ENCODE assay signal across 23 cellular contexts in genomic region chr21:31203371-31204054, GRCh38.
DNase-seq lines count a peak whose midpoint lies in the region; ATAC-seq and TF ChIP-seq lines count a peak whose summit lies in the region.
"Had no signal": no experiment of that assay in that cellular context is flagged by ENCODE, and none has a peak within 500 bp of the region (broad histone marks: within the 10 kb centered on the region; RNA-seq: fewer than 3 reads in every experiment).

No MANE protein-coding gene starts in this region.

- no peaks in the 10 kb centered on the region for H3K36me3 Mint-ChIP-seq in stimulated activated memory B cell treated with anti-CD40 and anti-IgM and Interleukin-4, amounts not matched to agents 10 μg/mL and 1 μg/mL and 100 μg/mL, for 72 hours
- H3K36me3 Mint-ChIP-seq in CD4-positive, alpha-beta T cell (ENCODE audit: low read depth), result no peaks in the 10 kb centered on the region

- CTCF ChIA-PET in AG04449 (lab: Yijun Ruan, JAX), result interaction anchor here (0.7 to 9.1 kb wide), 8 partner anchors 9 to 397 kb away, joined by 3 to 262 read pairs (median 4); no protein-coding TSS in a partner anchor
- CTCF ChIA-PET in CD4-positive, alpha-beta T cell (lab: Charles Lee), result no interaction called here

- ATAC-seq in stimulated activated memory B cell treated with anti-CD40 and anti-IgM and Interleukin-4, amounts not matched to agents 10 μg/mL and 1 μg/mL and 100 μg/mL, for 72 hours, result no peak
- no peak for ATAC-seq in CD4-positive, alpha-beta T cell (ENCODE audit: poor library complexity)
- ATAC-seq: activated CD8-positive, alpha-beta T cell treated with anti-CD3 and anti-CD28 coated beads for 36 hours; activated naive CD4-positive, alpha-beta T cell treated with anti-CD3 and anti-CD28 coated beads, Interleukin-2, amount 50 U/mL, for 72 hours; activated T-cell treated with anti-CD3 and anti-CD28 coated beads, Interleukin-2, amount 50 U/mL, for 4 hours; gastrocnemius medialis; left ventricle myocardium superior had no signal

- no peak overlapping the region for H3K27ac ChIP-seq in CD4-positive, alpha-beta T cell (ENCODE audit: low read depth, low read length)
- H3K27ac ChIP-seq in colonic mucosa, result no peak overlapping the region
- H3K27ac ChIP-seq: gastrocnemius medialis, HL-60, RWPE1, sigmoid colon, VCaP had no signal

- H3K9me3 Mint-ChIP-seq in stimulated activated memory B cell treated with anti-CD40 and anti-IgM and Interleukin-4, amounts not matched to agents 10 μg/mL and 1 μg/mL and 100 μg/mL, for 72 hours, result no peaks in the 10 kb centered on the region
- no peaks in the 10 kb centered on the region for H3K9me3 Mint-ChIP-seq in CD4-positive, alpha-beta T cell
- H3K9me3 Mint-ChIP-seq: activated CD8-positive, alpha-beta T cell treated with anti-CD3 and anti-CD28 coated beads for 36 hours; activated naive CD4-positive, alpha-beta T cell treated with anti-CD3 and anti-CD28 coated beads, Interleukin-2, amount 50 U/mL, for 72 hours; activated T-cell treated with anti-CD3 and anti-CD28 coated beads, Interleukin-2, amount 50 U/mL, for 4 hours; endodermal cell had no signal

- no peak overlapping the region for H3K4me3 ChIP-seq in AG04449 (ENCODE audit: low read depth, low read length)
- H3K4me3 ChIP-seq in colonic mucosa, result no peak overlapping the region
- H3K4me3 ChIP-seq: gastrocnemius medialis, sigmoid colon had no signal

- POLR2A ChIA-PET in AG04449 (lab: Yijun Ruan, JAX), result interaction anchor here (0.5 kb wide), 1 partner anchor 875 kb away, joined by 3 read pairs; no protein-coding TSS in a partner anchor
- POLR2A ChIA-PET in CD4-positive, alpha-beta T cell (lab: Charles Lee), result no interaction called here

- no peak overlapping the region for H3K4me3 Mint-ChIP-seq in stimulated activated memory B cell treated with anti-CD40 and anti-IgM and Interleukin-4, amounts not matched to agents 10 μg/mL and 1 μg/mL and 100 μg/mL, for 72 hours
- H3K4me3 Mint-ChIP-seq in CD4-positive, alpha-beta T cell, result no peak overlapping the region
- H3K4me3 Mint-ChIP-seq: activated CD8-positive, alpha-beta T cell treated with anti-CD3 and anti-CD28 coated beads for 36 hours; activated T-cell treated with anti-CD3 and anti-CD28 coated beads, Interleukin-2, amount 50 U/mL, for 4 hours; endodermal cell had no signal

- no peaks in the 10 kb centered on the region for H3K9me3 ChIP-seq in CD4-positive, alpha-beta T cell (ENCODE audit: control insufficient read depth, low read length)
- no peaks in the 10 kb centered on the region for H3K9me3 ChIP-seq in colonic mucosa
- H3K9me3 ChIP-seq: gastrocnemius medialis, sigmoid colon had no signal

- no peaks in the 10 kb centered on the region for H3K27me3 Mint-ChIP-seq in stimulated activated memory B cell treated with anti-CD40 and anti-IgM and Interleukin-4, amounts not matched to agents 10 μg/mL and 1 μg/mL and 100 μg/mL, for 72 hours
- H3K27me3 Mint-ChIP-seq in CD4-positive, alpha-beta T cell, result no peaks in the 10 kb centered on the region
- H3K27me3 Mint-ChIP-seq: activated CD8-positive, alpha-beta T cell treated with anti-CD3 and anti-CD28 coated beads for 36 hours had no signal

- H3K27me3 ChIP-seq in CD4-positive, alpha-beta T cell (ENCODE audit: control insufficient read depth, insufficient read depth, low read length), result no peaks in the 10 kb centered on the region
- no peaks in the 10 kb centered on the region for H3K27me3 ChIP-seq in colonic mucosa
- H3K27me3 ChIP-seq: gastrocnemius medialis, sigmoid colon had no signal

- no peak overlapping the region for H3K9ac ChIP-seq in colonic mucosa (ENCODE audit: low read depth in 2 of 2, low read length in 2 of 2)

- peaks cover 9% of the 10 kb centered on the region for H3K4me1 Mint-ChIP-seq in stimulated activated memory B cell treated with anti-CD40 and anti-IgM and Interleukin-4, amounts not matched to agents 10 μg/mL and 1 μg/mL and 100 μg/mL, for 72 hours
- peaks cover 8% of the 10 kb centered on the region for H3K4me1 Mint-ChIP-seq in CD4-positive, alpha-beta T cell (ENCODE audit: low read depth)

- H3K36me3 ChIP-seq in colonic mucosa, result no peaks in the 10 kb centered on the region
- H3K36me3 ChIP-seq: gastrocnemius medialis, sigmoid colon had no signal

- no peak overlapping the region for H3K27ac Mint-ChIP-seq in stimulated activated memory B cell treated with anti-CD40 and anti-IgM and Interleukin-4, amounts not matched to agents 10 μg/mL and 1 μg/mL and 100 μg/mL, for 72 hours
- H3K27ac Mint-ChIP-seq in CD4-positive, alpha-beta T cell, result no peak overlapping the region
- H3K27ac Mint-ChIP-seq: activated CD8-positive, alpha-beta T cell treated with anti-CD3 and anti-CD28 coated beads for 36 hours; activated naive CD4-positive, alpha-beta T cell treated with anti-CD3 and anti-CD28 coated beads, Interleukin-2, amount 50 U/mL, for 72 hours; endodermal cell had no signal

- peak; percentile 34 for DNase-seq in AG04449 (ENCODE audit: low read depth, low spot score)
- peak; percentile 20 for DNase-seq in HT1080 (ENCODE audit: low read depth)
- peak; percentile 31 for DNase-seq in brain pericyte (ENCODE audit: low read depth, low spot score)
- peak; percentile 21 for DNase-seq in kidney glomerular epithelial cell (lab: John Stamatoyannopoulos, UW)
- no peak for DNase-seq in CD4-positive, alpha-beta T cell
- no peak for DNase-seq in hepatic stellate cell (ENCODE audit: low spot score)
- no peak for DNase-seq in colonic mucosa
- DNase-seq: activated CD8-positive, alpha-beta T cell treated with anti-CD3 and anti-CD28 coated beads for 36 hours; activated T-cell treated with anti-CD3 and anti-CD28 coated beads, Interleukin-2, amount 50 U/mL, for 4 hours; central memory CD4-positive, alpha-beta T cell; endodermal cell; gastrocnemius medialis; Kasumi-1; left ventricle myocardium superior; NCI-H2171 treated with DMSO at 0.1 percent for 48 hours; sigmoid colon; stimulated activated CD4-positive, alpha-beta T cell treated with anti-CD3 and anti-CD28 coated beads, Interleukin-4, amount 100 ng/mL, for 1 hour; SW 1271 had no signal

- H3K4me1 ChIP-seq in colonic mucosa, result no peaks in the 10 kb centered on the region
- H3K4me1 ChIP-seq: gastrocnemius medialis, sigmoid colon had no signal

- intact Hi-C loops in CD4-positive, alpha-beta T cell (cut with DNase I, micrococcal nuclease), result no loop called here
- intact Hi-C loops in colonic mucosa (cut with DNase I), result no loop called here

- no peak for TF ChIP-seq CTCF in AG04449 (IDR thresholded peaks at IDR 0.05; ENCODE audit: insufficient read depth, low read length, missing control alignments)
- TF ChIP-seq CTCF in CD4-positive, alpha-beta T cell (IDR thresholded peaks at IDR 0.05), result no peak
- no peak for TF ChIP-seq CTCF in colonic mucosa (IDR thresholded peaks at IDR 0.05)

Comparison
In these comparisons a context has a peak if more than half of its experiments do, and no peak if none do; other contexts are left out.
1. DNase-seq: peak in AG04449 (single experiment), HT1080 (single experiment), brain pericyte (single experiment) and kidney glomerular epithelial cell (single experiment); none in CD4-positive, alpha-beta T cell (0 of 10), hepatic stellate cell (single experiment) and colonic mucosa (single experiment).